In the genomic region with DNA sequence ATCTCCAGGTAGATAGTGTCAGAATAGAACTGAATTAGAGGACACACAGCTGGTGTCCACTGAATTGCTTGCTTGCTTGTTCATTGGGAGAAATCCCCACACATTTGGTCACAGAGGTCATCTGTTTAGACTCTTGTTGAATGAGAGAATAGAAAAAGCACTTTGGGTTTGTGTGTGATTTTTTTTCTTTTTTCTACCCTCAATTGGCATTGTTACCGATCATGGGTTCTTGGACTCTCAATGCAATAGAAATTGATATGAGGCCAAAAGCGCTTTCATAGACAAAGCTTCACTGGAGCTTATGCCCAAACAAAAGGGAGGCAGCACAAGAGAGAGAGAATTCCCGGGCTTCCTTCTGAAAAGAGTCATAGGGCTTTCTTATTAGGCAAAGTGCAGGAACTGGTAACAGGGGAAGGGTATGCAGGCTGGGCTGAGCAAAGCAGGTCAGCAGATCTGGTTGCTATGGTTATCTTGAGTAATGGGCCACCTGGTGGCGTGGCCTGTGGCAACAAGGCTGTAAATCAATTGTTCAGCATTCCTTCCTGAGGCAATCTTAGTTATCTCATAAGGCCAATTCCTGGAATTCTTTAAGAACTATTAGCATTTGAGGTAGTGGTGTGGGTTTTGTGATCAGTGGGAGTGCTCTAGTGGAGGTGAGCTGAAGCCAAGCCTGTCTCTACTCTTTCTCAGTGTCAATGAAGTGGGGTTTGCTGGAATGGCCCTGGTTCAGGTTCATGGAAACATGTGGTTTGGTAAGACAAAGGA, we compare ENCODE assay signal across 1 cellular context.
TF ChIP-seq lines count a peak whose summit lies in the region.

No MANE protein-coding gene starts in this region.

TF ChIP-seq in H1, 55 proteins besides CTCF, POLR2A, EP300 and RAD21 (continued from another document):
- TF ChIP-seq TEAD4 (IDR thresholded peaks at IDR 0.05; ENCODE audit: low read depth, low read length) (peak; percentile 78), GTF2F1 (IDR thresholded peaks at IDR 0.05; ENCODE audit: borderline replicate concordance, low read depth, low read length) (no peak), MAFK (IDR thresholded peaks at IDR 0.05; ENCODE audit: low read depth, low read length) (peak; percentile 17; the same call in 1 of the 2 replicates), POU5F1 (IDR thresholded peaks at IDR 0.05; ENCODE audit: low read depth, low read length) (no peak), GABPA (IDR thresholded peaks at IDR 0.05; ENCODE audit: borderline replicate concordance, insufficient read depth, low read length) (no peak), JUN (IDR thresholded peaks at IDR 0.05; ENCODE audit: low read depth, low read length) (no peak), EGR1 (IDR thresholded peaks at IDR 0.05; ENCODE audit: borderline replicate concordance, low read depth, low read length) (no peak), CEBPB (IDR thresholded peaks at IDR 0.05; ENCODE audit: low read depth, low read length) (peak; percentile 52), CBX5 (IDR thresholded peaks at IDR 0.05; ENCODE audit: low read depth, low read length) (no peak), BACH1 (IDR thresholded peaks at IDR 0.05; ENCODE audit: low read length) (0 out of 2 replicates have a peak, but pooled peaks have one; percentile 10)
- TF ChIP-seq, protein P1, sequence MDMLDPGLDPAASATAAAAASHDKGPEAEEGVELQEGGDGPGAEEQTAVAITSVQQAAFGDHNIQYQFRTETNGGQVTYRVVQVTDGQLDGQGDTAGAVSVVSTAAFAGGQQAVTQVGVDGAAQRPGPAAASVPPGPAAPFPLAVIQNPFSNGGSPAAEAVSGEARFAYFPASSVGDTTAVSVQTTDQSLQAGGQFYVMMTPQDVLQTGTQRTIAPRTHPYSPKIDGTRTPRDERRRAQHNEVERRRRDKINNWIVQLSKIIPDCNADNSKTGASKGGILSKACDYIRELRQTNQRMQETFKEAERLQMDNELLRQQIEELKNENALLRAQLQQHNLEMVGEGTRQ (IDR thresholded peaks at IDR 0.05; ENCODE audit: low read length): no peak
- TF ChIP-seq, protein P2, sequence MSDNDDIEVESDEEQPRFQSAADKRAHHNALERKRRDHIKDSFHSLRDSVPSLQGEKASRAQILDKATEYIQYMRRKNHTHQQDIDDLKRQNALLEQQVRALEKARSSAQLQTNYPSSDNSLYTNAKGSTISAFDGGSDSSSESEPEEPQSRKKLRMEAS (IDR thresholded peaks at IDR 0.05): 0 out of 2 replicates have a peak, but pooled peaks have one; percentile 30
- TF ChIP-seq, protein P3, sequence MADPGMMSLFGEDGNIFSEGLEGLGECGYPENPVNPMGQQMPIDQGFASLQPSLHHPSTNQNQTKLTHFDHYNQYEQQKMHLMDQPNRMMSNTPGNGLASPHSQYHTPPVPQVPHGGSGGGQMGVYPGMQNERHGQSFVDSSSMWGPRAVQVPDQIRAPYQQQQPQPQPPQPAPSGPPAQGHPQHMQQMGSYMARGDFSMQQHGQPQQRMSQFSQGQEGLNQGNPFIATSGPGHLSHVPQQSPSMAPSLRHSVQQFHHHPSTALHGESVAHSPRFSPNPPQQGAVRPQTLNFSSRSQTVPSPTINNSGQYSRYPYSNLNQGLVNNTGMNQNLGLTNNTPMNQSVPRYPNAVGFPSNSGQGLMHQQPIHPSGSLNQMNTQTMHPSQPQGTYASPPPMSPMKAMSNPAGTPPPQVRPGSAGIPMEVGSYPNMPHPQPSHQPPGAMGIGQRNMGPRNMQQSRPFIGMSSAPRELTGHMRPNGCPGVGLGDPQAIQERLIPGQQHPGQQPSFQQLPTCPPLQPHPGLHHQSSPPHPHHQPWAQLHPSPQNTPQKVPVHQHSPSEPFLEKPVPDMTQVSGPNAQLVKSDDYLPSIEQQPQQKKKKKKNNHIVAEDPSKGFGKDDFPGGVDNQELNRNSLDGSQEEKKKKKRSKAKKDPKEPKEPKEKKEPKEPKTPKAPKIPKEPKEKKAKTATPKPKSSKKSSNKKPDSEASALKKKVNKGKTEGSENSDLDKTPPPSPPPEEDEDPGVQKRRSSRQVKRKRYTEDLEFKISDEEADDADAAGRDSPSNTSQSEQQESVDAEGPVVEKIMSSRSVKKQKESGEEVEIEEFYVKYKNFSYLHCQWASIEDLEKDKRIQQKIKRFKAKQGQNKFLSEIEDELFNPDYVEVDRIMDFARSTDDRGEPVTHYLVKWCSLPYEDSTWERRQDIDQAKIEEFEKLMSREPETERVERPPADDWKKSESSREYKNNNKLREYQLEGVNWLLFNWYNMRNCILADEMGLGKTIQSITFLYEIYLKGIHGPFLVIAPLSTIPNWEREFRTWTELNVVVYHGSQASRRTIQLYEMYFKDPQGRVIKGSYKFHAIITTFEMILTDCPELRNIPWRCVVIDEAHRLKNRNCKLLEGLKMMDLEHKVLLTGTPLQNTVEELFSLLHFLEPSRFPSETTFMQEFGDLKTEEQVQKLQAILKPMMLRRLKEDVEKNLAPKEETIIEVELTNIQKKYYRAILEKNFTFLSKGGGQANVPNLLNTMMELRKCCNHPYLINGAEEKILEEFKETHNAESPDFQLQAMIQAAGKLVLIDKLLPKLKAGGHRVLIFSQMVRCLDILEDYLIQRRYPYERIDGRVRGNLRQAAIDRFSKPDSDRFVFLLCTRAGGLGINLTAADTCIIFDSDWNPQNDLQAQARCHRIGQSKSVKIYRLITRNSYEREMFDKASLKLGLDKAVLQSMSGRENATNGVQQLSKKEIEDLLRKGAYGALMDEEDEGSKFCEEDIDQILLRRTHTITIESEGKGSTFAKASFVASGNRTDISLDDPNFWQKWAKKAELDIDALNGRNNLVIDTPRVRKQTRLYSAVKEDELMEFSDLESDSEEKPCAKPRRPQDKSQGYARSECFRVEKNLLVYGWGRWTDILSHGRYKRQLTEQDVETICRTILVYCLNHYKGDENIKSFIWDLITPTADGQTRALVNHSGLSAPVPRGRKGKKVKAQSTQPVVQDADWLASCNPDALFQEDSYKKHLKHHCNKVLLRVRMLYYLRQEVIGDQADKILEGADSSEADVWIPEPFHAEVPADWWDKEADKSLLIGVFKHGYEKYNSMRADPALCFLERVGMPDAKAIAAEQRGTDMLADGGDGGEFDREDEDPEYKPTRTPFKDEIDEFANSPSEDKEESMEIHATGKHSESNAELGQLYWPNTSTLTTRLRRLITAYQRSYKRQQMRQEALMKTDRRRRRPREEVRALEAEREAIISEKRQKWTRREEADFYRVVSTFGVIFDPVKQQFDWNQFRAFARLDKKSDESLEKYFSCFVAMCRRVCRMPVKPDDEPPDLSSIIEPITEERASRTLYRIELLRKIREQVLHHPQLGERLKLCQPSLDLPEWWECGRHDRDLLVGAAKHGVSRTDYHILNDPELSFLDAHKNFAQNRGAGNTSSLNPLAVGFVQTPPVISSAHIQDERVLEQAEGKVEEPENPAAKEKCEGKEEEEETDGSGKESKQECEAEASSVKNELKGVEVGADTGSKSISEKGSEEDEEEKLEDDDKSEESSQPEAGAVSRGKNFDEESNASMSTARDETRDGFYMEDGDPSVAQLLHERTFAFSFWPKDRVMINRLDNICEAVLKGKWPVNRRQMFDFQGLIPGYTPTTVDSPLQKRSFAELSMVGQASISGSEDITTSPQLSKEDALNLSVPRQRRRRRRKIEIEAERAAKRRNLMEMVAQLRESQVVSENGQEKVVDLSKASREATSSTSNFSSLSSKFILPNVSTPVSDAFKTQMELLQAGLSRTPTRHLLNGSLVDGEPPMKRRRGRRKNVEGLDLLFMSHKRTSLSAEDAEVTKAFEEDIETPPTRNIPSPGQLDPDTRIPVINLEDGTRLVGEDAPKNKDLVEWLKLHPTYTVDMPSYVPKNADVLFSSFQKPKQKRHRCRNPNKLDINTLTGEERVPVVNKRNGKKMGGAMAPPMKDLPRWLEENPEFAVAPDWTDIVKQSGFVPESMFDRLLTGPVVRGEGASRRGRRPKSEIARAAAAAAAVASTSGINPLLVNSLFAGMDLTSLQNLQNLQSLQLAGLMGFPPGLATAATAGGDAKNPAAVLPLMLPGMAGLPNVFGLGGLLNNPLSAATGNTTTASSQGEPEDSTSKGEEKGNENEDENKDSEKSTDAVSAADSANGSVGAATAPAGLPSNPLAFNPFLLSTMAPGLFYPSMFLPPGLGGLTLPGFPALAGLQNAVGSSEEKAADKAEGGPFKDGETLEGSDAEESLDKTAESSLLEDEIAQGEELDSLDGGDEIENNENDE (IDR thresholded peaks at IDR 0.05; ENCODE audit: insufficient replicate concordance, low read length): no peak
TF ChIP-seq in H1: peak in this region for 5.
